Comparison of ENCODE assay signal across 19 cellular contexts in the genomic region with DNA sequence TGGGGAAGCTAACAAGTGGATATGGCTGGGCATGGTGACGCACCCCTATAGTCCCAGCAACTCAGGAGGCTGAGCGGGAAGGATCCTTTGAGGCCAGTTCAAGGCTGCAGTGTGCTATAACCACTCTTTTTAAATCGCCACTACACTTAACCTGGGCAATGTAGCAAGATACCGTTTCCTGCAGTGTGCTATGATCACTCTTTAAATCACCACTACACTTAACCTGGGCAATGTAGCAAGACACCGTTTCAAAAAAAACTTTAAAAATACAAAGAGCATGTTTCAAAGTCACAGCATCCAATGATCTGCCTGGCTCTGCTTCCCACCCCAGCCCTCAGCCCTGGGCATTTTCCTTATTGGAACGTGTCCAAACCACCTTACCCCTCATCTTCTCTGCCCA.
"Had no signal": no experiment of that assay in that cellular context is flagged by ENCODE, and none has a peak within 500 bp of the region (broad histone marks: within the 10 kb centered on the region; RNA-seq: fewer than 3 reads in every experiment).

No MANE protein-coding gene starts in this region.

- H3K4me2 ChIP-seq: hepatocyte, SK-N-SH had no signal

- FAIRE-seq: small intestine had no signal

- H3K4me3 Mint-ChIP-seq: activated B cell treated with CpG ODN at 0.5 μM for 24 hours; activated CD8-positive, alpha-beta T cell treated with anti-CD3 and anti-CD28 coated beads for 36 hours; central memory CD8-positive, alpha-beta T cell; effector memory CD8-positive, alpha-beta T cell; natural killer cell treated with Interleukin-12 subunit alpha and Interleukin-12 subunit beta and Interleukin-15 and Interleukin-18, amount 100 ng/mL, for 72 hours; stimulated activated naive CD8-positive, alpha-beta T cell treated with anti-CD3 and anti-CD28 coated beads, Interleukin-15, Interleukin-2, amounts not matched to agents 100 ng/mL and 50 ng/mL, for 24 hours had no signal

- DNase-seq: activated B cell treated with CpG ODN at 0.5 μM for 24 hours; activated CD4-positive, alpha-beta T cell treated with anti-CD3 and anti-CD28 coated beads for 48 hours; activated CD8-positive, alpha-beta T cell treated with anti-CD3 and anti-CD28 coated beads for 36 hours; activated effector memory CD4-positive, alpha-beta T cell treated with Interleukin-2 at 50 U/mL for 16 hours; activated naive CD4-positive, alpha-beta T cell treated with anti-CD3 and anti-CD28 coated beads, Interleukin-2, amount 50 U/mL, for 16 hours; activated T-cell treated with anti-CD3 and anti-CD28 coated beads, Interleukin-2, amount 50 U/mL, for 1 hour; effector memory CD8-positive, alpha-beta T cell; left colon; lower lobe of right lung; SK-N-SH; small intestine; stimulated activated CD4-positive, alpha-beta T cell treated with anti-CD3 and anti-CD28 coated beads, Interleukin-15, amount 100 ng/mL, for 24 hours; stimulated activated CD4-positive, alpha-beta T cell treated with anti-CD3 and anti-CD28 coated beads, Interleukin-2, amount 100 ng/mL, for 48 hours; trophoblast cell had no signal

- H2AFZ ChIP-seq: hepatocyte had no signal

- H3K27me3 ChIP-seq: hepatocyte, suprapubic skin had no signal

- ATAC-seq: activated CD8-positive, alpha-beta T cell treated with anti-CD3 and anti-CD28 coated beads for 36 hours; effector memory CD8-positive, alpha-beta T cell; left colon; lower lobe of right lung; natural killer cell treated with Interleukin-12 subunit alpha and Interleukin-12 subunit beta and Interleukin-15 and Interleukin-18, amount 100 ng/mL, for 72 hours had no signal

- H3K27ac ChIP-seq: hepatocyte, lower lobe of right lung, suprapubic skin had no signal

- H3K9me3 ChIP-seq: lower lobe of right lung, SK-N-SH, suprapubic skin had no signal

- H3K4me3 ChIP-seq: hepatocyte, lower lobe of right lung, suprapubic skin had no signal

- H3K9ac ChIP-seq: SK-N-SH had no signal

- H3K27me3 Mint-ChIP-seq: activated B cell treated with CpG ODN at 0.5 μM for 24 hours; activated CD8-positive, alpha-beta T cell treated with anti-CD3 and anti-CD28 coated beads for 36 hours; central memory CD8-positive, alpha-beta T cell; effector memory CD8-positive, alpha-beta T cell; natural killer cell treated with Interleukin-12 subunit alpha and Interleukin-12 subunit beta and Interleukin-15 and Interleukin-18, amount 100 ng/mL, for 72 hours; stimulated activated naive CD8-positive, alpha-beta T cell treated with anti-CD3 and anti-CD28 coated beads, Interleukin-15, Interleukin-2, amounts not matched to agents 100 ng/mL and 50 ng/mL, for 24 hours had no signal

- H3K27ac Mint-ChIP-seq: activated CD8-positive, alpha-beta T cell treated with anti-CD3 and anti-CD28 coated beads for 36 hours; natural killer cell treated with Interleukin-12 subunit alpha and Interleukin-12 subunit beta and Interleukin-15 and Interleukin-18, amount 100 ng/mL, for 72 hours; stimulated activated naive CD8-positive, alpha-beta T cell treated with anti-CD3 and anti-CD28 coated beads, Interleukin-15, Interleukin-2, amounts not matched to agents 100 ng/mL and 50 ng/mL, for 24 hours had no signal

- H3K9me3 Mint-ChIP-seq: activated B cell treated with CpG ODN at 0.5 μM for 24 hours; activated CD8-positive, alpha-beta T cell treated with anti-CD3 and anti-CD28 coated beads for 36 hours; central memory CD8-positive, alpha-beta T cell; effector memory CD8-positive, alpha-beta T cell; natural killer cell treated with Interleukin-12 subunit alpha and Interleukin-12 subunit beta and Interleukin-15 and Interleukin-18, amount 100 ng/mL, for 72 hours; stimulated activated naive CD8-positive, alpha-beta T cell treated with anti-CD3 and anti-CD28 coated beads, Interleukin-15, Interleukin-2, amounts not matched to agents 100 ng/mL and 50 ng/mL, for 24 hours had no signal
